In the genomic region with DNA sequence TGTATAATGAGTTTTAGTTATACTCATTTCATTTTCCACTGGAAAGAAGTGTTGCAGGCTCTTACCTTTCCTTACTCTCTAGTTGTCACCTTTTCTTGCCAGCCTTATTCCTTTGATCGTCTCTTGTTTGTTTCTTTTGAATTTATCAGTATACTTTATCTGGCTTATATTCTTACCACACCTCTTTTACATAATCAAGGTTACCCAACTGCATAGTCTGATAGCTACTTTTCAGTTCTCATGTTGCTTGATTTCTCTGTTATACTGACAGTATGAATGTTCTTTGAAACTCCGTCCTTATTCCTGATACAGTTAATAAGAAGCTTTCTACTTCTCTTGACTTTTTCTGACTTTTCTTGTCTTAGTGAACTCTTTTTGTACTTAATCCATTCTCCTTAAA, we compare ENCODE assay signal across 10 cellular contexts. TPM values are rescaled to one million over a fixed set of nuclear protein-coding genes. Genes with fewer than 3 reads are reported as not detected.
DNase-seq lines count a peak whose midpoint lies in the region; ATAC-seq and TF ChIP-seq lines count a peak whose summit lies in the region.
"Had no signal": no experiment of that assay in that cellular context is flagged by ENCODE, and none has a peak within 500 bp of the region (broad histone marks: within the 10 kb centered on the region; RNA-seq: fewer than 3 reads in every experiment).

No MANE protein-coding gene starts in this region.

- no peaks in the 10 kb centered on the region for H3K9me2 ChIP-seq in PC-9 (ENCODE audit: insufficient read depth)

- WGBS in psoas muscle, 3 donors: 53 to 61% (median 56%) methylated on average over 2 of the region's 2 CpGs

- H3K4me3 Mint-ChIP-seq in activated CD8-positive, alpha-beta memory T cell treated with anti-CD3 and anti-CD28 coated beads, Interleukin-2, amount 10 ng/mL, durations not matched to agents 7 days and 5 days: peak overlapping the region; percentile 29

- intact Hi-C loops in PC-9 (cut with micrococcal nuclease; ENCODE audit: unreplicated experiment): loop anchor here (1.0 to 5.0 kb wide), 3 partner anchors 44 to 137 kb away; no protein-coding TSS in a partner anchor
- intact Hi-C loops in psoas muscle (cut with DNase I): loop anchor here in 1 of 2 donors (10.0 kb wide), 1 partner anchor 49 kb away; no protein-coding TSS in a partner anchor

- H3K79me2 ChIP-seq in PC-9 (ENCODE audit: low read depth): peaks cover 85% of the 10 kb centered on the region

- H3K27ac ChIP-seq in PC-9 (peak overlapping the region; percentile 89), epithelial cell of prostate (peak overlapping the region; percentile 95), psoas muscle (peak overlapping the region; percentile 47)
- H3K27ac ChIP-seq: neutrophil had no signal

- H3K4me2 ChIP-seq in PC-9: peak overlapping the region; percentile 75

- H3K9me3 Mint-ChIP-seq in activated CD8-positive, alpha-beta memory T cell treated with anti-CD3 and anti-CD28 coated beads, Interleukin-2, amount 10 ng/mL, durations not matched to agents 7 days and 5 days (ENCODE audit: low read depth): no peaks in the 10 kb centered on the region

- H2AFZ ChIP-seq in PC-9: no peak overlapping the region

- peaks cover 3% of the 10 kb centered on the region for H3K27me3 Mint-ChIP-seq in activated CD8-positive, alpha-beta memory T cell treated with anti-CD3 and anti-CD28 coated beads, Interleukin-2, amount 10 ng/mL, durations not matched to agents 7 days and 5 days

- H3K4me3 ChIP-seq in PC-9 (peak overlapping the region; percentile 38), psoas muscle (no peak overlapping the region)

- no peak for DNase-seq in activated CD8-positive, alpha-beta memory T cell treated with anti-CD3 and anti-CD28 coated beads, Interleukin-2, amount 10 ng/mL, durations not matched to agents 7 days and 5 days
- no peak for DNase-seq in activated CD8-positive, alpha-beta memory T cell treated with anti-CD3 and anti-CD28 coated beads, Interleukin-2, amount 50 U/mL, for 4 hours
- DNase-seq in PC-9 (no peak), epithelial cell of prostate (ENCODE audit: low read depth, low spot score) (no peak), psoas muscle (no peak), GM20000 (ENCODE audit: low spot score) (no peak), hippocampal formation (lab: John Stamatoyannopoulos, UW) (no peak), A172 (ENCODE audit: low spot score) (no peak)
- DNase-seq: activated effector memory CD4-positive, alpha-beta T cell treated with Interleukin-2 at 50 U/mL for 16 hours had no signal

- H3K36me3 Mint-ChIP-seq in activated CD8-positive, alpha-beta memory T cell treated with anti-CD3 and anti-CD28 coated beads, Interleukin-2, amount 10 ng/mL, durations not matched to agents 7 days and 5 days: peaks cover 47% of the 10 kb centered on the region

- H3K4me1 ChIP-seq in PC-9 (replicated peaks; ENCODE audit: insufficient read depth) (peaks cover 53% of the 10 kb centered on the region), psoas muscle (peaks cover 31% of the 10 kb centered on the region)

- ATAC-seq in activated CD8-positive, alpha-beta memory T cell treated with anti-CD3 and anti-CD28 coated beads, Interleukin-2, amount 10 ng/mL, durations not matched to agents 7 days and 5 days: no peak
- ATAC-seq in psoas muscle: peak in 2 of 4 donors; percentile 13 to 23

- peak overlapping the region; percentile 31 for H3K27ac Mint-ChIP-seq in activated CD8-positive, alpha-beta memory T cell treated with anti-CD3 and anti-CD28 coated beads, Interleukin-2, amount 10 ng/mL, durations not matched to agents 7 days and 5 days

- peaks cover 78% of the 10 kb centered on the region for H3K4me1 Mint-ChIP-seq in activated CD8-positive, alpha-beta memory T cell treated with anti-CD3 and anti-CD28 coated beads, Interleukin-2, amount 10 ng/mL, durations not matched to agents 7 days and 5 days

- H3K36me3 ChIP-seq in PC-9 (ENCODE audit: low read depth) (peaks cover 5% of the 10 kb centered on the region; the same call in 1 of the 2 replicates), psoas muscle (ENCODE audit: insufficient read depth in 1 of 2, low read depth in 1 of 2) (no peaks in the 10 kb centered on the region)
- H3K36me3 ChIP-seq: neutrophil had no signal

- POLR2A ChIA-PET in PC-9 (lab: Charles Lee; ENCODE audit: unreplicated experiment): interaction anchor here (0.6 to 1.0 kb wide), 3 partner anchors 25 to 1355 kb away, joined by 3 to 4 read pairs (median 4); no protein-coding TSS in a partner anchor

- TF ChIP-seq CTCF in PC-9 (conservative IDR thresholded peaks at IDR 0.05): no peak
- no peak for TF ChIP-seq CTCF in psoas muscle (IDR thresholded peaks at IDR 0.05)
- no peak for TF ChIP-seq CTCF in GM20000 (IDR thresholded peaks at IDR 0.05; ENCODE audit: extremely low read depth, missing control alignments)

- H4K20me1 ChIP-seq in PC-9 (ENCODE audit: insufficient read depth): peaks cover 4% of the 10 kb centered on the region; the same call in 1 of the 2 replicates

- no peaks in the 10 kb centered on the region for H3K9me3 ChIP-seq in PC-9 (ENCODE audit: insufficient read depth, low read depth)
- no peaks in the 10 kb centered on the region for H3K9me3 ChIP-seq in psoas muscle
- H3K9me3 ChIP-seq: neutrophil had no signal

- CTCF ChIA-PET in activated CD8-positive, alpha-beta memory T cell treated with anti-CD3 and anti-CD28 coated beads, Interleukin-2, amount 10 ng/mL, durations not matched to agents 7 days and 5 days (lab: Charles Lee): interaction anchor here (0.8 to 5.0 kb wide), 11 partner anchors 8 to 61 kb away, joined by 3 to 41 read pairs (median 3); no protein-coding TSS in a partner anchor
- CTCF ChIA-PET in PC-9 (lab: Charles Lee): interaction anchor here (1.1 kb wide), 1 partner anchor 61 kb away, joined by 6 read pairs; no protein-coding TSS in a partner anchor

- H3K27me3 ChIP-seq in PC-9 (ENCODE audit: insufficient read depth, low read depth) (no peaks in the 10 kb centered on the region), psoas muscle (ENCODE audit: insufficient read depth in 3 of 3, low read length in 2 of 3) (no peaks in the 10 kb centered on the region)

- H3F3A ChIP-seq in PC-9 (ENCODE audit: insufficient read depth, low read depth): peaks cover 29% of the 10 kb centered on the region

- BruUV-seq in PC-9 (replicated peaks; lab: Mats Ljungman, UMichigan): no TSS peak

RNA-seq across cellular contexts. Expression of a gene that starts 4.5 kb away (rescaled TPM):
- total RNA-seq in activated CD8-positive, alpha-beta memory T cell treated with anti-CD3 and anti-CD28 coated beads, Interleukin-2, amount 10 ng/mL, durations not matched to agents 7 days and 5 days: 100 to 1,000 TPM in 1 of 2 experiments, 10 to 100 TPM in 1; 50.8 to 124 TPM
- total RNA-seq in PC-9 (2021) (47.9 and 48.4 TPM in 2 replicates), psoas muscle (10 to 100 TPM; 26.0 to 48.2 (median 34.9) TPM)
- 10 to 100 TPM; 14.7 to 28.4 (median 25.7) TPM for polyA plus RNA-seq in psoas muscle
- total RNA-seq in A172 (2014; rRNA removed; shearing (Covaris generic)): 28.5 and 33.8 TPM in 2 replicates
